ENCODE assay signal across 9 cellular contexts in genomic region chr15:70447927-70448698, GRCh38.
A peak's percentile ranks its signal among the peaks of the same experiment; 100 is the strongest.
DNase-seq lines count a peak whose midpoint lies in the region; ATAC-seq and TF ChIP-seq lines count a peak whose summit lies in the region.
"Had no signal": no experiment of that assay in that cellular context is flagged by ENCODE, and none has a peak within 500 bp of the region (broad histone marks: within the 10 kb centered on the region; RNA-seq: fewer than 3 reads in every experiment).

No MANE protein-coding gene starts in this region.

- H3K9me3 Mint-ChIP-seq in CD8-positive, alpha-beta T cell, result no peaks in the 10 kb centered on the region
- no peaks in the 10 kb centered on the region for H3K9me3 Mint-ChIP-seq in activated naive CD4-positive, alpha-beta T cell treated with anti-CD3 and anti-CD28 coated beads, Interleukin-2, amount 50 U/mL, for 24 hours

- peak; percentile 69 for ATAC-seq in CD8-positive, alpha-beta T cell
- no peak for ATAC-seq in GM18498 (IDR thresholded peaks at IDR 0.05; ENCODE audit: unreplicated experiment)
- no peak for ATAC-seq in HG03469 (IDR thresholded peaks at IDR 0.05; ENCODE audit: unreplicated experiment)
- ATAC-seq: body of pancreas had no signal

- no peak overlapping the region for H3K14ac ChIP-seq in trophoblast cell (ENCODE audit: low read length)

- peaks cover 42% of the 10 kb centered on the region for H3K4me1 Mint-ChIP-seq in CD8-positive, alpha-beta T cell (ENCODE audit: low read depth)
- peaks cover 47% of the 10 kb centered on the region for H3K4me1 Mint-ChIP-seq in activated naive CD4-positive, alpha-beta T cell treated with anti-CD3 and anti-CD28 coated beads, Interleukin-2, amount 50 U/mL, for 24 hours

- no peaks in the 10 kb centered on the region for H3K79me1 ChIP-seq in trophoblast cell (ENCODE audit: low read length)

- H3K27me3 ChIP-seq in CD8-positive, alpha-beta T cell (ENCODE audit: insufficient read depth, low read length), result no peaks in the 10 kb centered on the region
- H3K27me3 ChIP-seq in OCI-LY1 (ENCODE audit: insufficient read depth, low read length) (no peaks in the 10 kb centered on the region), trophoblast cell (ENCODE audit: insufficient read depth, low read length) (no peaks in the 10 kb centered on the region)
- H3K27me3 ChIP-seq: body of pancreas had no signal

- H2BK12ac ChIP-seq in trophoblast cell (ENCODE audit: low read length), result no peak overlapping the region

- H3K4me2 ChIP-seq in OCI-LY1 (ENCODE audit: low read length), result peak overlapping the region; percentile 18; the same call in 1 of the 2 replicates
- no peak overlapping the region for H3K4me2 ChIP-seq in trophoblast cell (ENCODE audit: low read length)

- H3K36me3 Mint-ChIP-seq in CD8-positive, alpha-beta T cell, result no peaks in the 10 kb centered on the region
- no peaks in the 10 kb centered on the region for H3K36me3 Mint-ChIP-seq in activated naive CD4-positive, alpha-beta T cell treated with anti-CD3 and anti-CD28 coated beads, Interleukin-2, amount 50 U/mL, for 24 hours

- no peak overlapping the region for H4K8ac ChIP-seq in trophoblast cell (ENCODE audit: low read depth, low read length)

- H2AK5ac ChIP-seq in trophoblast cell (ENCODE audit: low read length), result no peak overlapping the region

- no peak overlapping the region for H3K23ac ChIP-seq in trophoblast cell (ENCODE audit: low read length)

- TF ChIP-seq CTCF in CD8-positive, alpha-beta T cell (IDR thresholded peaks at IDR 0.05), result no peak
- TF ChIP-seq CTCF in OCI-LY1 (IDR thresholded peaks at IDR 0.05; ENCODE audit: low read length), result no peak

- H3K4me3 Mint-ChIP-seq in CD8-positive, alpha-beta T cell, result peak overlapping the region; percentile 65
- peak overlapping the region; percentile 43 for H3K4me3 Mint-ChIP-seq in activated naive CD4-positive, alpha-beta T cell treated with anti-CD3 and anti-CD28 coated beads, Interleukin-2, amount 50 U/mL, for 24 hours

- WGBS in trophoblast cell (ENCODE audit: extremely low coverage, insufficient coverage, insufficient read length), result no CpG with 5 or more reads among the region's 29 CpGs

- CTCF ChIA-PET in CD8-positive, alpha-beta T cell (lab: Charles Lee), result interaction anchor here (1.0 to 3.2 kb wide), 2 partner anchors 19 to 65 kb away, joined by 4 to 11 read pairs; no protein-coding TSS in a partner anchor

- no peak overlapping the region for H4K91ac ChIP-seq in trophoblast cell (ENCODE audit: low read depth, low read length)

- no peak overlapping the region for H3K18ac ChIP-seq in trophoblast cell (ENCODE audit: low read length)

- peak; percentile 14 to 72 (median 53) for DNase-seq in CD8-positive, alpha-beta T cell
- peak; percentile 85 for DNase-seq in posterior vena cava (ENCODE audit: low spot score)
- no peak for DNase-seq in trophoblast cell
- no peak for DNase-seq in germinal center (ENCODE audit: low spot score)

- no peak overlapping the region for H3K9ac ChIP-seq in OCI-LY1 (ENCODE audit: low read length)
- H3K9ac ChIP-seq in trophoblast cell (ENCODE audit: low read length), result no peak overlapping the region

- no peaks in the 10 kb centered on the region for H3K9me2 ChIP-seq in OCI-LY1 (ENCODE audit: low read depth, low read length)

- peaks cover 3% of the 10 kb centered on the region for H3K27me3 Mint-ChIP-seq in CD8-positive, alpha-beta T cell (ENCODE audit: low read depth)
- H3K27me3 Mint-ChIP-seq in activated naive CD4-positive, alpha-beta T cell treated with anti-CD3 and anti-CD28 coated beads, Interleukin-2, amount 50 U/mL, for 24 hours, result no peaks in the 10 kb centered on the region

- intact Hi-C loops in CD8-positive, alpha-beta T cell (cut with DNase I, micrococcal nuclease), result loop anchor here in 1 of 2 experiments (5.0 to 10.0 kb wide), 2 partner anchors 173 to 966 kb away; no protein-coding TSS in a partner anchor
- intact Hi-C loops in posterior vena cava (cut with DNase I), result no loop called here

- H3K27ac Mint-ChIP-seq in CD8-positive, alpha-beta T cell, result peak overlapping the region; percentile 41
- peak overlapping the region; percentile 68 for H3K27ac Mint-ChIP-seq in activated naive CD4-positive, alpha-beta T cell treated with anti-CD3 and anti-CD28 coated beads, Interleukin-2, amount 50 U/mL, for 24 hours

- H4K20me1 ChIP-seq in OCI-LY1 (ENCODE audit: insufficient read depth, low read length), result no peaks in the 10 kb centered on the region

- no peak overlapping the region for H4K12ac ChIP-seq in trophoblast cell (ENCODE audit: low read depth, low read length)

- H3K79me2 ChIP-seq in OCI-LY1 (ENCODE audit: insufficient read depth, low read length), result no peaks in the 10 kb centered on the region
- no peaks in the 10 kb centered on the region for H3K79me2 ChIP-seq in trophoblast cell (ENCODE audit: control insufficient read depth, insufficient read depth, low read length, poor library complexity)

- H2BK5ac ChIP-seq in trophoblast cell (ENCODE audit: low read depth, low read length, poor library complexity), result no peak overlapping the region

- no peak overlapping the region for H3K27ac ChIP-seq in CD8-positive, alpha-beta T cell (ENCODE audit: low read depth, low read length)
- H3K27ac ChIP-seq in OCI-LY1 (ENCODE audit: low read depth, low read length, poor library complexity, severe bottlenecking) (no peak overlapping the region), trophoblast cell (ENCODE audit: low read depth, low read length) (no peak overlapping the region)
- H3K27ac ChIP-seq: body of pancreas had no signal

- POLR2A ChIA-PET in CD8-positive, alpha-beta T cell (lab: Charles Lee), result interaction anchor here (1.4 kb wide), 1 partner anchor 12 kb away, joined by 4 read pairs; no protein-coding TSS in a partner anchor

- no peaks in the 10 kb centered on the region for H3K9me3 ChIP-seq in CD8-positive, alpha-beta T cell (ENCODE audit: low read length)
- H3K9me3 ChIP-seq in OCI-LY1 (ENCODE audit: low read length) (no peaks in the 10 kb centered on the region), trophoblast cell (ENCODE audit: insufficient read depth, low read depth, low read length) (peaks cover 4% of the 10 kb centered on the region)
- H3K9me3 ChIP-seq: body of pancreas had no signal

- H3K4me3 ChIP-seq in CD8-positive, alpha-beta T cell (ENCODE audit: low read depth, low read length), result peak overlapping the region; percentile 35
- H3K4me3 ChIP-seq in OCI-LY1 (ENCODE audit: low read depth, low read length, poor library complexity, severe bottlenecking) (no peak overlapping the region), trophoblast cell (ENCODE audit: low read depth, low read length) (no peak overlapping the region)
- H3K4me3 ChIP-seq: body of pancreas had no signal

- no peak overlapping the region for H2BK120ac ChIP-seq in trophoblast cell (ENCODE audit: insufficient read depth, low read length, poor library complexity)

- H3K4ac ChIP-seq in trophoblast cell (ENCODE audit: low read depth, low read length), result no peak overlapping the region

- H3K36me3 ChIP-seq in CD8-positive, alpha-beta T cell (ENCODE audit: insufficient read depth, low read length), result no peaks in the 10 kb centered on the region
- H3K36me3 ChIP-seq in OCI-LY1 (ENCODE audit: insufficient read depth, low read length), result no peaks in the 10 kb centered on the region
- no peaks in the 10 kb centered on the region for H3K36me3 ChIP-seq in trophoblast cell (ENCODE audit: control insufficient read depth in 1 of 2, insufficient read depth in 2 of 2, low read length in 2 of 2)

- no peaks in the 10 kb centered on the region for H3F3A ChIP-seq in OCI-LY1 (ENCODE audit: insufficient read depth, low read length)

- peaks cover 44% of the 10 kb centered on the region for H3K4me1 ChIP-seq in CD8-positive, alpha-beta T cell (ENCODE audit: insufficient read depth, low read length)
- H3K4me1 ChIP-seq in OCI-LY1 (ENCODE audit: insufficient read depth, low read length, severe bottlenecking) (peaks cover 13% of the 10 kb centered on the region), trophoblast cell (ENCODE audit: control insufficient read depth in 1 of 2, insufficient read depth in 2 of 2, low read length in 2 of 2) (peaks cover 3% of the 10 kb centered on the region in 2 experiments)
- H3K4me1 ChIP-seq: body of pancreas had no signal

- H2AFZ ChIP-seq in OCI-LY1 (ENCODE audit: low read length) (no peak overlapping the region), trophoblast cell (ENCODE audit: insufficient read depth, low read length, poor library complexity) (no peak overlapping the region)

Comparison
In these comparisons a context has a peak if more than half of its experiments do, and no peak if none do; other contexts are left out.
1. DNase-seq: peak in CD8-positive, alpha-beta T cell (7 of 7) and posterior vena cava (single experiment); none in trophoblast cell (0 of 2) and germinal center (single experiment).